15 cellular contexts compared by ENCODE assay signal in genomic region chr22:42945027-42945426, GRCh38.
DNase-seq lines count a peak whose midpoint lies in the region; ATAC-seq and TF ChIP-seq lines count a peak whose summit lies in the region.
"Had no signal": no experiment of that assay in that cellular context is flagged by ENCODE, and none has a peak within 500 bp of the region (broad histone marks: within the 10 kb centered on the region; RNA-seq: fewer than 3 reads in every experiment).

No MANE protein-coding gene starts in this region.

- H3K27ac Mint-ChIP-seq in IgD-negative memory B cell: peak overlapping the region in 2 of 3 donors; percentile 3 to 72
- H3K27ac Mint-ChIP-seq in activated CD4-positive, alpha-beta memory T cell treated with anti-CD3 and anti-CD28 coated beads for 36 hours: no peak overlapping the region

- WGBS in gastroesophageal sphincter (ENCODE audit: low coverage in 1 of 2), 2 donors: 79 to 90% methylated on average over 8 to 9 of the region's 9 CpGs

- no peak for ATAC-seq in gastroesophageal sphincter
- peak; percentile 57 for ATAC-seq in stimulated activated naive CD8-positive, alpha-beta T cell treated with anti-CD3 and anti-CD28 coated beads, Interleukin-15, Interleukin-2, amounts not matched to agents 100 U/mL and 50 U/mL, for 24 hours
- no peak for ATAC-seq in left lobe of liver
- ATAC-seq in HG02678 (IDR thresholded peaks at IDR 0.05; ENCODE audit: unreplicated experiment): no peak

- no peak for TF ChIP-seq POLR2A in gastroesophageal sphincter (IDR thresholded peaks at IDR 0.05)

- peak overlapping the region in 3 of 4 donors; percentile 66 to 70 (median 70) for H3K27ac ChIP-seq in gastroesophageal sphincter

- no peaks in the 10 kb centered on the region for H3K36me3 ChIP-seq in gastroesophageal sphincter
- H3K36me3 ChIP-seq: adrenal gland had no signal

- CTCF ChIA-PET in activated CD4-positive, alpha-beta memory T cell treated with anti-CD3 and anti-CD28 coated beads for 36 hours (lab: Charles Lee): interaction anchor here (0.7 kb wide), 1 partner anchor 10 kb away, joined by 3 read pairs; no protein-coding TSS in a partner anchor

- no peak overlapping the region for H3K4me3 ChIP-seq in GM12865 (ENCODE audit: low read depth, low read length)
- H3K4me3 ChIP-seq in gastroesophageal sphincter: no peak overlapping the region
- H3K4me3 ChIP-seq: adrenal gland had no signal

- peak overlapping the region in 1 of 4 donors; percentile 66 for H3K4me3 Mint-ChIP-seq in IgD-negative memory B cell
- no peak overlapping the region for H3K4me3 Mint-ChIP-seq in activated CD4-positive, alpha-beta memory T cell treated with anti-CD3 and anti-CD28 coated beads for 36 hours
- H3K4me3 Mint-ChIP-seq: endodermal cell had no signal

- peak; percentile 49 for DNase-seq in GM12865 (ENCODE audit: low read depth)
- no peak for DNase-seq in stimulated activated naive CD8-positive, alpha-beta T cell treated with anti-CD3 and anti-CD28 coated beads, Interleukin-15, Interleukin-2, amounts not matched to agents 100 U/mL and 50 U/mL, for 24 hours
- no peak for DNase-seq in activated CD4-positive, alpha-beta memory T cell treated with anti-CD3 and anti-CD28 coated beads for 36 hours
- no peak for DNase-seq in left lobe of liver (ENCODE audit: low spot score)
- no peak for DNase-seq in activated naive CD4-positive, alpha-beta T cell treated with anti-CD3 and anti-CD28 coated beads, Interleukin-2, amount 50 U/mL, for 16 hours
- DNase-seq: activated CD4-positive, alpha-beta T cell treated with anti-CD3 and anti-CD28 coated beads, Interleukin-2, amount 50 U/mL, for 1 hour; adrenal gland; endodermal cell; HCEC 1CT; NCI-H187 treated with DMSO at 0.1 percent for 48 hours; NCI-H446 treated with DMSO at 0.1 percent for 48 hours; stimulated activated CD4-positive, alpha-beta T cell treated with anti-CD3 and anti-CD28 coated beads, Interleukin-15, amount 100 ng/mL, for 24 hours had no signal

- H3K4me1 Mint-ChIP-seq in IgD-negative memory B cell: peaks cover 12 to 33% (median 15%) of the 10 kb centered on the region in 3 donors
- peaks cover 35% of the 10 kb centered on the region for H3K4me1 Mint-ChIP-seq in activated CD4-positive, alpha-beta memory T cell treated with anti-CD3 and anti-CD28 coated beads for 36 hours (ENCODE audit: low read depth)

- no peaks in the 10 kb centered on the region for H3K27me3 ChIP-seq in gastroesophageal sphincter
- H3K27me3 ChIP-seq: adrenal gland had no signal

- no peaks in the 10 kb centered on the region for H3K9me3 Mint-ChIP-seq in IgD-negative memory B cell
- no peaks in the 10 kb centered on the region for H3K9me3 Mint-ChIP-seq in activated CD4-positive, alpha-beta memory T cell treated with anti-CD3 and anti-CD28 coated beads for 36 hours
- H3K9me3 Mint-ChIP-seq: endodermal cell had no signal

- TF ChIP-seq EP300 in gastroesophageal sphincter (IDR thresholded peaks at IDR 0.05): no peak

- POLR2A ChIA-PET in activated CD4-positive, alpha-beta memory T cell treated with anti-CD3 and anti-CD28 coated beads for 36 hours (lab: Charles Lee): interaction anchor here (0.9 kb wide), 1 partner anchor 70 kb away, joined by 3 read pairs; no protein-coding TSS in a partner anchor

- peaks cover 5 to 98% (median 52%) of the 10 kb centered on the region in 3 donors for H3K4me1 ChIP-seq in gastroesophageal sphincter

- intact Hi-C loops in activated CD4-positive, alpha-beta memory T cell treated with anti-CD3 and anti-CD28 coated beads for 36 hours (cut with micrococcal nuclease): no loop called here

- H3K9me3 ChIP-seq in gastroesophageal sphincter: no peaks in the 10 kb centered on the region
- H3K9me3 ChIP-seq: adrenal gland had no signal

- H3K36me3 Mint-ChIP-seq in IgD-negative memory B cell: peaks cover 2% of the 10 kb centered on the region
- H3K36me3 Mint-ChIP-seq in activated CD4-positive, alpha-beta memory T cell treated with anti-CD3 and anti-CD28 coated beads for 36 hours: peaks cover 1% of the 10 kb centered on the region

- TF ChIP-seq CTCF in GM12865 (IDR thresholded peaks at IDR 0.05; ENCODE audit: insufficient read depth, low read depth, low read length, missing control alignments): no peak
- no peak for TF ChIP-seq CTCF in gastroesophageal sphincter (IDR thresholded peaks at IDR 0.05)

- H3K27me3 Mint-ChIP-seq in IgD-negative memory B cell: no peaks in the 10 kb centered on the region
- H3K27me3 Mint-ChIP-seq in activated CD4-positive, alpha-beta memory T cell treated with anti-CD3 and anti-CD28 coated beads for 36 hours: no peaks in the 10 kb centered on the region
